11 cellular contexts compared by ENCODE assay signal in genomic region chr5:107294151-107294550, GRCh38.
DNase-seq lines count a peak whose midpoint lies in the region; ATAC-seq and TF ChIP-seq lines count a peak whose summit lies in the region.
"Had no signal": no experiment of that assay in that cellular context is flagged by ENCODE, and none has a peak within 500 bp of the region (broad histone marks: within the 10 kb centered on the region; RNA-seq: fewer than 3 reads in every experiment).

No MANE protein-coding gene starts in this region.

- H3K4me3 ChIP-seq in left lung, result no peak overlapping the region

- DNase-seq in left lung (no peak), nephron progenitor cell (no peak), substantia nigra (lab: John Stamatoyannopoulos, UW) (no peak), nucleus accumbens (lab: John Stamatoyannopoulos, UW) (no peak), T-helper 2 cell (no peak)
- DNase-seq: EL, NCI-H524, WERI-Rb-1 had no signal

- no peaks in the 10 kb centered on the region for H3K9me3 ChIP-seq in left lung

- intact Hi-C loops in left lung (cut with DNase I), result no loop called here

- no peaks in the 10 kb centered on the region for H3K27me3 Mint-ChIP-seq in nephron progenitor cell (ENCODE audit: low read depth, poor library complexity)

- no peak overlapping the region for H3K27ac ChIP-seq in left lung
- no peak overlapping the region for H3K27ac ChIP-seq in substantia nigra (ENCODE audit: low read depth, low read length, poor library complexity, severe bottlenecking)
- H3K27ac ChIP-seq: WERI-Rb-1 had no signal

- H3K27me3 ChIP-seq in left lung, result no peaks in the 10 kb centered on the region

- ATAC-seq in GM18907 (IDR thresholded peaks at IDR 0.05; ENCODE audit: unreplicated experiment), result peak; percentile 70
- ATAC-seq in HG02610 (IDR thresholded peaks at IDR 0.05; ENCODE audit: unreplicated experiment), result peak; percentile 63
- ATAC-seq in HG03469 (IDR thresholded peaks at IDR 0.05; ENCODE audit: unreplicated experiment), result peak; percentile 54
- ATAC-seq in left lung, result peak; percentile 6

- no peak overlapping the region for H3K27ac Mint-ChIP-seq in nephron progenitor cell

- H3K4me3 Mint-ChIP-seq in nephron progenitor cell, result no peak overlapping the region

- H3K4me1 Mint-ChIP-seq in nephron progenitor cell, result peaks cover 34% of the 10 kb centered on the region

- no peaks in the 10 kb centered on the region for H3K36me3 Mint-ChIP-seq in nephron progenitor cell (ENCODE audit: low read depth)

- peaks cover 10 to 13% of the 10 kb centered on the region in 2 donors for H3K4me1 ChIP-seq in left lung

- no peaks in the 10 kb centered on the region for H3K36me3 ChIP-seq in left lung
- H3K36me3 ChIP-seq: WERI-Rb-1 had no signal

- TF ChIP-seq CTCF in left lung (IDR thresholded peaks at IDR 0.05) (no peak), nephron progenitor cell (IDR thresholded peaks at IDR 0.05) (no peak)

- H3K9me3 Mint-ChIP-seq in nephron progenitor cell, result peaks cover 8% of the 10 kb centered on the region

Comparison
In these comparisons a context has a peak if more than half of its experiments do, and no peak if none do; other contexts are left out.
1. ATAC-seq: peak in every context shown above with its lines; median percentile 70 in GM18907; 63 in HG02610; 54 in HG03469; 6 in left lung.